ENCODE assay signal across 8 cellular contexts in the genomic region with DNA sequence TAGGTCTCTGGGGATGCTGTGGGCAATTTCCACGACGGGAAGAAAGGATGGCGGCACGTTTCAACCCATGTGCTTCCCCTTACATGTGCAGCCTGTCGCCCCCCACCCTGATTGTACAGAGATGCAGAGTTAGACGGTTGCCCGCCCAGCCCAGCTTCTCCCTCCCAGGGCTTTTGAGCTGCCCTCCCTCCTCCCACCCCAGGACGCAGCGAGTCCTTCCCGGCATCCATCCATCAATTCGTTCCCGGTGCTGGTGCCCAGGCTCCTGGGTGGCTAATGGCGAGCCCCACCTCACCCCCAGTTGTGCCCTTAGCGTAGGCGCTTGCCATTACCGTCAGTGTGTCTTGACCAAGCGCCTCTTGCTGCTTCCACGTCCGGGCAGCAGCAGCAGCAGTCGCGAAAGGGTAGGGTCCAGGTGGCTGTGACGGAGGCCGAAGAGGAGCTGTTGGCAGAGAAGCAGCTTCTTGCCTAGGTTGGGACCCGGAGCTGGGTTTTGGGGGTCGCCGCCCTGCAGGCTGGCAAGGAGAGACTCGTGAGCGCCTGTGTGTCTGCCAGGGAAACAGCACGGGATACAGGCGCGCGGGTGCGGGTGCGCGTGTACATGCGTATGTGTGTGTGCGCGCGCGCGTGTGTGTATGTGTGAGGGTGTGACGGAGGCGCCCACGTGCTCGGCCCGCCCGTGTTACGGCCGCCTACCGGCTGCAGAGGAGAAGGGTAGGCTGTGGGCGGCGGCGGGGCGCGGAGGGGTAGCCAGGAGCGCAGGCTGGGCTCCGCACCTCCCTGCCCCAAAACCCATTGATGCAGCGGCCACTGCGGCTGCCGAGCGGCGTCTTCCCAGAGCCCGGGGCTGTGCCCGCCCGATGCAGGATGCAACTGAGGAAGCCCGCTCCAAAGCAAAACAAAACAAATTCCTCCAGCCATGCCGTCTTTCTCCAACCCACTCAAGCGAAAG. TPM values are rescaled to one million over a fixed set of nuclear protein-coding genes. Genes with fewer than 3 reads are reported as not detected.
DNase-seq lines count a peak whose midpoint lies in the region; FAIRE-seq and TF ChIP-seq lines count a peak whose summit lies in the region.

A gene (minus strand): TSS at position 609 of the 952 bp plus-strand sequence. CDS start 20,679 bp downstream, outside the sequence.

- H3F3A ChIP-seq in DOHH2 (ENCODE audit: control insufficient read depth, insufficient read depth), result peaks cover 5% of the 10 kb centered on the region; the same call in 1 of the 2 replicates

- intact Hi-C loops in stomach (cut with DNase I; ENCODE audit: low total_unique reads), result no loop called here

- H3K79me2 ChIP-seq in DOHH2 (ENCODE audit: control insufficient read depth, low read length), result no peaks in the 10 kb centered on the region

- TF ChIP-seq EP300 in stomach (IDR thresholded peaks at IDR 0.05), result no peak

- no peaks in the 10 kb centered on the region for H3K36me3 ChIP-seq in DOHH2 (ENCODE audit: control insufficient read depth, low read length)
- H3K36me3 ChIP-seq in stomach, result no peaks in the 10 kb centered on the region
- H3K36me3 ChIP-seq in effector memory CD4-positive, alpha-beta T cell (ENCODE audit: control insufficient read depth, insufficient read depth, low read length), result no peaks in the 10 kb centered on the region

- H3K9me3 ChIP-seq in DOHH2 (ENCODE audit: control insufficient read depth, insufficient read depth, low read length) (peaks cover 5% of the 10 kb centered on the region; the same call in 1 of the 2 replicates), stomach (no peaks in the 10 kb centered on the region)
- no peaks in the 10 kb centered on the region for H3K9me3 ChIP-seq in effector memory CD4-positive, alpha-beta T cell (ENCODE audit: control insufficient read depth, low read length)

- WGBS in stomach, 5 donors, result 1 to 9% (median 6%) methylated on average over 30 to 68 of the region's 68 CpGs

- H3K4me1 ChIP-seq in DOHH2 (ENCODE audit: control insufficient read depth, low read length) (peaks cover 18% of the 10 kb centered on the region), stomach (peaks cover 0 to 30% (median 28%) of the 10 kb centered on the region in 4 donors)
- no peaks in the 10 kb centered on the region for H3K4me1 ChIP-seq in effector memory CD4-positive, alpha-beta T cell (ENCODE audit: control insufficient read depth, insufficient read depth, low read length, poor library complexity, severe bottlenecking)

- TF ChIP-seq POLR2A in stomach (IDR thresholded peaks at IDR 0.05) (no peak), H54 (IDR thresholded peaks at IDR 0.05; ENCODE audit: low read depth, low read length) (no peak)

- peak within 1 kb of the TSS; percentile 80 for H3K4me2 ChIP-seq in DOHH2 (ENCODE audit: low read length)

- H3K27ac ChIP-seq in DOHH2 (ENCODE audit: low read depth, low read length) (no peak within 1 kb of the TSS), stomach (no peak within 1 kb of the TSS)
- H3K27ac ChIP-seq in effector memory CD4-positive, alpha-beta T cell (ENCODE audit: insufficient read depth, low read length, poor library complexity, severe bottlenecking), result no peak within 1 kb of the TSS

- TF ChIP-seq CTCF in DOHH2 (IDR thresholded peaks at IDR 0.05; ENCODE audit: low read depth, low read length, poor library complexity, severe bottlenecking), result no peak
- TF ChIP-seq CTCF in stomach (IDR thresholded peaks at IDR 0.05), result no peak

- DNase-seq in HPDE6-E6E7 (ENCODE audit: extremely low spot score) (peak; percentile 57), SHP77 treated with DMSO at 0.1 percent for 48 hours (lab: John Stamatoyannopoulos, UW) (peak; percentile 65), dermis microvascular lymphatic vessel endothelial cell (ENCODE audit: low read depth in 2 of 2) (peak; percentile 24 to 61), left kidney (ENCODE audit: low read depth, low spot score) (peak; percentile 92), stomach (no peak), H54 (ENCODE audit: insufficient read length, low spot score) (no peak)
- no peak for DNase-seq in effector memory CD4-positive, alpha-beta T cell

- no peak for FAIRE-seq in H54 (lab: Jason Lieb, UNC)

- H3K9me2 ChIP-seq in DOHH2 (replicated peaks; ENCODE audit: control insufficient read depth, low read length), result no peaks in the 10 kb centered on the region

- H3K27me3 ChIP-seq in DOHH2 (ENCODE audit: control insufficient read depth, low read length), result no peaks in the 10 kb centered on the region
- peaks cover 0 to 61% (median 38%) of the 10 kb centered on the region in 3 donors for H3K27me3 ChIP-seq in stomach
- no peaks in the 10 kb centered on the region for H3K27me3 ChIP-seq in effector memory CD4-positive, alpha-beta T cell (replicated peaks; ENCODE audit: control insufficient read depth, insufficient read depth, low read length, poor library complexity, severe bottlenecking)

- no peaks in the 10 kb centered on the region for H4K20me1 ChIP-seq in DOHH2 (ENCODE audit: control insufficient read depth, insufficient read depth, low read depth, low read length)

- H3K4me3 ChIP-seq in DOHH2 (ENCODE audit: low read length) (peak within 1 kb of the TSS; percentile 80), stomach (peak within 1 kb of the TSS; percentile 36 to 53 (median 45))
- no peak within 1 kb of the TSS for H3K4me3 ChIP-seq in effector memory CD4-positive, alpha-beta T cell (ENCODE audit: insufficient read depth, low read depth, low read length, poor library complexity, severe bottlenecking)

RNA-seq across cellular contexts. Expression of the gene that starts here (rescaled TPM):
- 4.7 and 7.7 TPM in 2 replicates for total RNA-seq in dermis microvascular lymphatic vessel endothelial cell
- 1 to 10 TPM in 1 of 5 donors, not detected in 4; 2.6 TPM for total RNA-seq in stomach
- polyA plus RNA-seq in stomach, result 1 to 10 TPM in 1 of 3 donors, not detected in 2; 1.5 TPM

Comparison
In these comparisons a context has a peak if more than half of its experiments do, and no peak if none do; other contexts are left out.
1. DNase-seq: peak in HPDE6-E6E7 (single experiment), SHP77 treated with DMSO at 0.1 percent for 48 hours (single experiment), dermis microvascular lymphatic vessel endothelial cell (2 of 2) and left kidney (single experiment); none in stomach (single experiment), effector memory CD4-positive, alpha-beta T cell (0 of 3) and H54 (single experiment).